23 cellular contexts compared by ENCODE assay signal in the genomic region with DNA sequence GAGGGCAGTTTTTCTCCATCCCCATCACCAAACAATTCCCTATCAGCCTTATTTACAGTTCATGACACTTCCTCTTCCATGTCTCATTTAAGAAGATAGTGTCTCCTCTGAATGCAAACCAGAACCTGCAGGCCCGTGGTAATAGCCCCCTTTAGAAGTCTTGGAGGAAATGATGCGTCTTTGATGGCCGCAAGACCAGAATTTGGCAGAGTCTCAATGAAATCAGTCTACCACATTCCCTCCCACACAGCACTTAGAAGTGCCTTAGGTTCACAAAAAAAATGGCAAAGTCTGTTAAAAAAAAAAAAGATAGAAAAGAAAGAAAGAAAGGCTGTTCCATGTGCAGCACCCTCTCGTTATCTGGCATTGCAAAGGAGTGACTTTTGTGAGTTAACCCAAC. TPM values are rescaled to one million over a fixed set of nuclear protein-coding genes. Genes with fewer than 3 reads are reported as not detected.
"Had no signal": no experiment of that assay in that cellular context is flagged by ENCODE, and none has a peak within 500 bp of the region (broad histone marks: within the 10 kb centered on the region; RNA-seq: fewer than 3 reads in every experiment).

No MANE protein-coding gene starts in this region.

- H3K27ac Mint-ChIP-seq: activated B cell treated with CpG ODN at 0.5 μM for 24 hours; activated CD4-positive, alpha-beta memory T cell treated with anti-CD3 and anti-CD28 coated beads, Interleukin-2, amount 10 ng/mL, durations not matched to agents 7 days and 5 days; activated CD8-positive, alpha-beta memory T cell treated with anti-CD3 and anti-CD28 coated beads, Interleukin-2, amount 10 ng/mL, durations not matched to agents 7 days and 5 days; activated naive CD8-positive, alpha-beta T cell; brain; T-helper 1 cell treated with Interleukin-12 subunit alpha and Interleukin-12 subunit beta and Interleukin-4 antibody, amounts not matched to agents 30 μg/mL and 1 μg/mL, for 36 hours had no signal

- H3K4me1 Mint-ChIP-seq: activated CD8-positive, alpha-beta memory T cell treated with anti-CD3 and anti-CD28 coated beads, Interleukin-2, amount 10 ng/mL, durations not matched to agents 7 days and 5 days; central memory CD8-positive, alpha-beta T cell had no signal

- H3K9me3 Mint-ChIP-seq: activated CD4-positive, alpha-beta memory T cell treated with anti-CD3 and anti-CD28 coated beads, Interleukin-2, amount 10 ng/mL, durations not matched to agents 7 days and 5 days; central memory CD8-positive, alpha-beta T cell; T-helper 1 cell treated with Interleukin-12 subunit alpha and Interleukin-12 subunit beta and Interleukin-4 antibody, amounts not matched to agents 30 μg/mL and 1 μg/mL, for 36 hours had no signal

- H3K4me3 Mint-ChIP-seq: activated B cell treated with CpG ODN at 0.5 μM for 24 hours; activated CD4-positive, alpha-beta memory T cell treated with anti-CD3 and anti-CD28 coated beads, Interleukin-2, amount 10 ng/mL, durations not matched to agents 7 days and 5 days; activated CD8-positive, alpha-beta memory T cell treated with anti-CD3 and anti-CD28 coated beads, Interleukin-2, amount 10 ng/mL, durations not matched to agents 7 days and 5 days; activated naive CD8-positive, alpha-beta T cell; central memory CD8-positive, alpha-beta T cell; T-helper 1 cell treated with Interleukin-12 subunit alpha and Interleukin-12 subunit beta and Interleukin-4 antibody, amounts not matched to agents 30 μg/mL and 1 μg/mL, for 36 hours had no signal

- DNase-seq: activated B cell treated with CpG ODN at 0.5 μM for 24 hours; activated CD4-positive, alpha-beta memory T cell treated with anti-CD3 and anti-CD28 coated beads, Interleukin-2, amount 10 ng/mL, durations not matched to agents 7 days and 5 days; activated CD4-positive, alpha-beta T cell treated with anti-CD3 and anti-CD28 coated beads for 4 hours; activated CD8-positive, alpha-beta memory T cell treated with anti-CD3 and anti-CD28 coated beads, Interleukin-2, amount 10 ng/mL, durations not matched to agents 7 days and 5 days; amniotic stem cell; cortex of kidney; effector CD4-positive, alpha-beta T cell; gastrocnemius medialis; heart left ventricle; left lung; occipital lobe; posterior cingulate gyrus; retina; stimulated activated CD4-positive, alpha-beta T cell treated with anti-CD3 and anti-CD28 coated beads, Interleukin-12 subunit alpha, Interleukin-12 subunit beta, amount 100 ng/mL, for 4 hours; stimulated activated CD4-positive, alpha-beta T cell treated with anti-CD3 and anti-CD28 coated beads, Interleukin-1b, Interleukin-23, amount 100 ng/mL, for 48 hours; stimulated activated CD8-positive, alpha-beta memory T cell treated with anti-CD3 and anti-CD28 coated beads, Interleukin-4, amount 100 ng/mL, for 48 hours; stimulated activated naive CD4-positive, alpha-beta T cell; upper lobe of right lung had no signal

- ATAC-seq: activated CD8-positive, alpha-beta memory T cell treated with anti-CD3 and anti-CD28 coated beads, Interleukin-2, amount 10 ng/mL, durations not matched to agents 7 days and 5 days; gastrocnemius medialis; heart left ventricle; left lung; upper lobe of right lung had no signal

- H3K36me3 Mint-ChIP-seq: activated CD8-positive, alpha-beta memory T cell treated with anti-CD3 and anti-CD28 coated beads, Interleukin-2, amount 10 ng/mL, durations not matched to agents 7 days and 5 days; activated naive CD8-positive, alpha-beta T cell; brain had no signal

RNA-seq across cellular contexts. Expression of a gene that starts 2.1 kb away (rescaled TPM):
- total RNA-seq: activated B cell treated with CpG ODN at 0.5 μM for 24 hours; activated CD4-positive, alpha-beta memory T cell treated with anti-CD3 and anti-CD28 coated beads, Interleukin-2, amount 10 ng/mL, durations not matched to agents 7 days and 5 days; activated CD8-positive, alpha-beta memory T cell treated with anti-CD3 and anti-CD28 coated beads, Interleukin-2, amount 10 ng/mL, durations not matched to agents 7 days and 5 days had no signal
- polyA plus RNA-seq: neural cell had no signal
